1 cellular context compared by ENCODE assay signal in the genomic region with DNA sequence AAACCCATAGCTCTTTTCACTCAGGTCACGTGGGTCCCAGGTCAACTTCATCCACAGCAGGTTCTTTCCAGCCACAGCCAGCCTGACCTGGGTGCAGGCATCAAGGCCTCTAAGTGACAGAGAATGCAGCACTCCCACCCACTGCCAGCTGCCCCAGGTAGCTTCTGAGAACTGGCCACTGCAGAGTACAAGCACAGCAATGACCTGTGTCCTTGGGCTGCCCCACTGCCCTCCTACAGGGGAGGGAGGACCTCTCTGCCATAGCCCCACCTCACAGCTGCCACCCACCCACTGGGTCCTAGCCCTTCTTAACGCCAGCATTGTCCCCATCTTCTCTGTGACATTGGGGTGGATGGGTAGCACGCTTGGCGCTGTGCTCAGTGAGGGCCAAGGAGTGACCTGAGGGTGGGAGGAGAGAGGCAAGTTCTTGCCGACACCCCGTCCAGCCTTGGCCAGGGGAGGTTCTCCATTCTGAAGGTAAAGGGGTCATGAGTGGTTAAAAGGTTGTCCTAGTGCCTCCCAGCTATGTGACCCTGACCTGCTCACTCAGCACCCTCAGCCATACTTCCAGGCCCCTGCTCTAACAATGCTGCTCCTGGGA.
TF ChIP-seq lines count a peak whose summit lies in the region.

No MANE protein-coding gene starts in this region.

TF ChIP-seq in A549, 52 proteins besides CTCF, POLR2A, EP300 and RAD21:
- TF ChIP-seq, protein P1, sequence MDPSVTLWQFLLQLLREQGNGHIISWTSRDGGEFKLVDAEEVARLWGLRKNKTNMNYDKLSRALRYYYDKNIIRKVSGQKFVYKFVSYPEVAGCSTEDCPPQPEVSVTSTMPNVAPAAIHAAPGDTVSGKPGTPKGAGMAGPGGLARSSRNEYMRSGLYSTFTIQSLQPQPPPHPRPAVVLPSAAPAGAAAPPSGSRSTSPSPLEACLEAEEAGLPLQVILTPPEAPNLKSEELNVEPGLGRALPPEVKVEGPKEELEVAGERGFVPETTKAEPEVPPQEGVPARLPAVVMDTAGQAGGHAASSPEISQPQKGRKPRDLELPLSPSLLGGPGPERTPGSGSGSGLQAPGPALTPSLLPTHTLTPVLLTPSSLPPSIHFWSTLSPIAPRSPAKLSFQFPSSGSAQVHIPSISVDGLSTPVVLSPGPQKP (IDR thresholded peaks at IDR 0.05; ENCODE audit: low read depth, low read length), result no peak
- TF ChIP-seq, protein P2, sequence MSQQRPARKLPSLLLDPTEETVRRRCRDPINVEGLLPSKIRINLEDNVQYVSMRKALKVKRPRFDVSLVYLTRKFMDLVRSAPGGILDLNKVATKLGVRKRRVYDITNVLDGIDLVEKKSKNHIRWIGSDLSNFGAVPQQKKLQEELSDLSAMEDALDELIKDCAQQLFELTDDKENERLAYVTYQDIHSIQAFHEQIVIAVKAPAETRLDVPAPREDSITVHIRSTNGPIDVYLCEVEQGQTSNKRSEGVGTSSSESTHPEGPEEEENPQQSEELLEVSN (IDR thresholded peaks at IDR 0.05; ENCODE audit: borderline replicate concordance, low read depth), result no peak
- TF ChIP-seq HDAC2 (IDR thresholded peaks at IDR 0.05), result no peak
- TF ChIP-seq NPAS2 (CRISPR knock-in tag; IDR thresholded peaks at IDR 0.05; ENCODE audit: borderline replicate concordance), result no peak
